8 cellular contexts compared by ENCODE assay signal in the genomic region with DNA sequence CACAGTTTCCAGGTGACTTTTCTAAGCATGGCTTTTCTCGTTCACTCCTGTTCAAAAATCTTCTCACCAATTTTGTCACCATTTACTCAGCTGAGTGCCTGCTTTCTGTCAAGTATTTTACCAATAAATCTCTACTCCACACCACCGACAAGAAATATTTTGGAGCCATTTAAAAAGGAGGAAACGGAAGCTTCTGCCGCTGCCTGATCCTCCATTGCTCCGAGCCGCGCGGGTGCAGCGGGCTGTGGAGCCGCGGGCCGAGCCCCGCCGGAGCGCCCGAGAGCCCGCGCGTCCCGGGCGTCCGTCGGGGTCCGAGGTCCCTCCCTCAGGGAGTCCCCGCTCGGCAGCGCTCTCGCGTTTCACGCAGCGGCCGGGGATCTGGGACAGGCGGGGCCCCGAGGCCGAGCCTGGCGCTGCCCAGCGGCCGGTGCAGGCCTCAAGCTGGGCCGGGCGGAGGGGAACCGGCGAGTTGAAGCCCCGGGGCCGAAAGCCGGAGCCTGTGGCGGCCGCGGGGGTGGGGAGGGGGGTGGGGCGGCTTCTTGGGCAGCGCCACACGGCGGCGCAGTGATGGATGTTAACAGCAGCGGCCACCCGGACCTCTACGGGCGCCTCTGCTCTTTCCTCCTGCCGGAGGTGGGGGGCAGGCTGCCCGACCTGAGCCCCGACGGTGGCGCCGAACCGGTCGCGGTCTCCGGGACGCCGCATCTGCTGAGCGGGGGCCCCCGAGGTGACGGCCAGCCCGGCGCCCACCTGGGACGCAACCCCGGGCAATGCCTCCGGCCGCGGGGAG. TPM values are rescaled to one million over a fixed set of nuclear protein-coding genes. Genes with fewer than 3 reads are reported as not detected.
DNase-seq lines count a peak whose midpoint lies in the region; ATAC-seq and TF ChIP-seq lines count a peak whose summit lies in the region.

No MANE protein-coding gene starts in this region.

- intact Hi-C loops in cardiac septum (cut with DNase I): loop anchor here (5.0 kb wide), 2 partner anchors 101 to 211 kb away; partner anchors contain the start of gene GSG1

- no peaks in the 10 kb centered on the region for H3K36me3 ChIP-seq in GM06990 (ENCODE audit: control insufficient read depth, insufficient read depth, low read length)

- ATAC-seq in HG03354 (IDR thresholded peaks at IDR 0.05; ENCODE audit: poor library complexity, severe bottlenecking, unreplicated experiment) (peak; percentile 30), GM19328 (IDR thresholded peaks at IDR 0.05; ENCODE audit: unreplicated experiment) (no peak)

- DNase-seq in GM06990 (ENCODE audit: extremely low read depth, insufficient read length): peak; percentile 18
- DNase-seq in SK-N-DZ (ENCODE audit: low spot score): peak; percentile 62
- DNase-seq in amniotic epithelial cell (ENCODE audit: low read depth): peak; percentile 33
- peak; percentile 79 for DNase-seq in cardiac septum (ENCODE audit: low spot score)
- peak; percentile 87 for DNase-seq in osteocyte (ENCODE audit: extremely low spot score, unreplicated experiment)
- no peak for DNase-seq in NK-92 (lab: John Stamatoyannopoulos, UW; ENCODE audit: unreplicated experiment)

- H3K27me3 Mint-ChIP-seq in osteocyte (ENCODE audit: unreplicated experiment): no peaks in the 10 kb centered on the region

- peak overlapping the region; percentile 55 for H3K4me3 ChIP-seq in GM06990 (replicated peaks; ENCODE audit: low read depth, low read length)

- no peaks in the 10 kb centered on the region for H3K9me3 Mint-ChIP-seq in osteocyte (ENCODE audit: unreplicated experiment)

- H3K27me3 ChIP-seq in GM06990 (replicated peaks; ENCODE audit: control insufficient read depth, insufficient read depth, low read length): peaks cover 3% of the 10 kb centered on the region

- peak overlapping the region; percentile 93 for H3K27ac Mint-ChIP-seq in osteocyte (ENCODE audit: unreplicated experiment)

- peaks cover 33% of the 10 kb centered on the region for H3K4me1 Mint-ChIP-seq in osteocyte (ENCODE audit: unreplicated experiment)

- peak overlapping the region; percentile 93 for H3K4me3 Mint-ChIP-seq in osteocyte (ENCODE audit: unreplicated experiment)

- TF ChIP-seq CTCF in GM06990 (IDR thresholded peaks at IDR 0.05; ENCODE audit: insufficient read depth, low read length, poor library complexity, severe bottlenecking): peak; percentile 20
- peak; percentile 63 for TF ChIP-seq CTCF in osteocyte (IDR thresholded peaks at IDR 0.05)

- peaks cover 2% of the 10 kb centered on the region for H3K36me3 Mint-ChIP-seq in osteocyte (ENCODE audit: unreplicated experiment)

RNA-seq across cellular contexts. Expression of gene HEBP1, which starts 1.1 kb away (rescaled TPM):
- polyA plus RNA-seq in SK-N-DZ (2014; cell fraction: cytosol; rRNA removed): 4.4 and 5.2 TPM in 2 replicates
- 1.0 and 6.1 TPM in 2 replicates for polyA plus RNA-seq in SK-N-DZ (2014; cell fraction: nucleus; rRNA removed)
- total RNA-seq in cardiac septum (44.3 TPM), osteocyte (54.8 and 56.7 TPM in 2 replicates)

RNA-seq across cellular contexts. Expression of gene FAM234B, which starts 43.1 kb away (rescaled TPM):
- polyA plus RNA-seq in SK-N-DZ (2014; cell fraction: cytosol; rRNA removed): 10.1 and 13.6 TPM in 2 replicates
- polyA plus RNA-seq in SK-N-DZ (2014; cell fraction: nucleus; rRNA removed): 6.1 and 7.3 TPM in 2 replicates
- total RNA-seq in cardiac septum (1.6 TPM), osteocyte (5.0 and 6.8 TPM in 2 replicates)

RNA-seq across cellular contexts. Expression of gene GPRC5D, which starts 49.2 kb away (rescaled TPM):
- polyA plus RNA-seq in SK-N-DZ (2014; cell fraction: cytosol; rRNA removed): not detected in 2 replicates
- polyA plus RNA-seq in SK-N-DZ (2014; cell fraction: nucleus; rRNA removed): not detected in 2 replicates
- total RNA-seq in cardiac septum (not detected), osteocyte (not detected in 2 replicates)
